In the genomic region with DNA sequence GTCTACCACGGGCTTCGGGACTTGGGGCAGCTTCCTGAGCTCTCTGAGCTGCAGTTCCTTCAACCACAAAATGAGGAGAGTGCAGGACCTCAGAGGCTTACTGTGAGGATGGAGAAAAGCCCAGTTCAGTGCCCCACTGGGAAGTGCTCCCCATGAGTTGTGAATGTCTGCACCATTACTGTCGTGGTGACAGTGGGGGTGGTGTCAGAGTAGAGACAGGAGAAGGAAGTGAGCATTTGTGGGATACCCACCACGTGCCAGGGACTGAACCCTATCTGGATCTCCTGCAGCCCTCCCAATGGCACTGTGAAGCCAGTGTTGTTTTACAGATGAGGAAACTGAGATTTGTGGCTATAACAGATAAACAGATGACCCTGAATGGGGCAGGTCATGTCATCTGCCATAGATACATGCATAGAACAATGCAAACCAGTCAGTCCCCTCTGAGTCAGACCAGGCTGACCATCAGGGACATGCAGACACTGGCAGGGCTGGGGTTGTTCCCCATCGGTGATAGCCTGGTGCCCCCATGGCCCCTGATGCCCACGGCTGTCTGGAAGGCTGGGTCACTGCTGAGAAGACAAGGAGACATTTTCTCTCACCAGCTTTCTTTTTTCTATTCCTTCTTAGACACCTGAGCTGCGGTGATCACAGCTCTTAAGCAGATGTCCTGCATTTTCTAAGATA, we compare ENCODE assay signal across 8 cellular contexts.
A peak's percentile ranks its signal among the peaks of the same experiment; 100 is the strongest.
DNase-seq lines count a peak whose midpoint lies in the region; ATAC-seq and TF ChIP-seq lines count a peak whose summit lies in the region.

No MANE protein-coding gene starts in this region.

- peaks cover 9% of the 10 kb centered on the region for H3K4me1 Mint-ChIP-seq in activated T-helper 17 cell treated with anti-CD3 and anti-CD28 coated beads, Interleukin-2, amount 50 U/mL, for 72 hours

- peak overlapping the region; percentile 8 for H3K27ac Mint-ChIP-seq in activated T-helper 17 cell treated with anti-CD3 and anti-CD28 coated beads, Interleukin-2, amount 50 U/mL, for 72 hours

- H3K79me1 ChIP-seq in mesendoderm (ENCODE audit: low read length): peaks cover 8% of the 10 kb centered on the region

- peak overlapping the region; percentile 61 for H3K4me3 ChIP-seq in AG10803 (ENCODE audit: low read length)
- peak overlapping the region; percentile 64 to 86 for H3K4me3 ChIP-seq in HCT116 (replicated peaks in 1 of 2; ENCODE audit: low read depth in 1 of 2, low read length in 2 of 2)
- H3K4me3 ChIP-seq in mesendoderm (ENCODE audit: low read length): peak overlapping the region; percentile 57

- H3K27me3 Mint-ChIP-seq in activated T-helper 17 cell treated with anti-CD3 and anti-CD28 coated beads, Interleukin-2, amount 50 U/mL, for 72 hours: no peaks in the 10 kb centered on the region

- H3K27me3 ChIP-seq in HCT116 (ENCODE audit: insufficient read depth, low read length) (no peaks in the 10 kb centered on the region), mesendoderm (ENCODE audit: insufficient read depth, low read length, poor library complexity) (no peaks in the 10 kb centered on the region)

- H3K4ac ChIP-seq in mesendoderm (ENCODE audit: low read depth, low read length): no peak overlapping the region

- intact Hi-C loops in HCT116 (cut with micrococcal nuclease): loop anchor here (5.0 kb wide), 1 partner anchor 140 kb away; no protein-coding TSS in a partner anchor

- no peaks in the 10 kb centered on the region for H3K9me3 Mint-ChIP-seq in activated T-helper 17 cell treated with anti-CD3 and anti-CD28 coated beads, Interleukin-2, amount 50 U/mL, for 72 hours

- H3K4me1 ChIP-seq in HCT116 (ENCODE audit: control insufficient read depth in 1 of 2, insufficient read depth in 2 of 2, low read length in 2 of 2) (peaks cover 7 to 28% of the 10 kb centered on the region in 2 experiments; a peak in 3 of 4 replicates), mesendoderm (ENCODE audit: control insufficient read depth, low read depth, low read length) (no peaks in the 10 kb centered on the region)

- H3K4me2 ChIP-seq in HCT116 (ENCODE audit: low read length): peak overlapping the region; percentile 93
- peak overlapping the region; percentile 83 for H3K4me2 ChIP-seq in mesendoderm (ENCODE audit: low read length)

- no peak overlapping the region for H2BK15ac ChIP-seq in mesendoderm (replicated peaks; ENCODE audit: low read depth)

- no peak overlapping the region for H3K23ac ChIP-seq in mesendoderm (ENCODE audit: low read length)

- H3K18ac ChIP-seq in mesendoderm (ENCODE audit: low read length): no peak overlapping the region

- TF ChIP-seq CTCF in AG10803 (conservative IDR thresholded peaks at IDR 0.05; ENCODE audit: low read length) (no peak), HCT116 (IDR thresholded peaks at IDR 0.05 in 2 of 3, conservative IDR thresholded peaks at IDR 0.05 in 1 of 3; ENCODE audit: borderline replicate concordance in 1 of 3, insufficient read depth in 1 of 3, low read depth in 2 of 3, low read length in 2 of 3) (no peak), omental fat pad (IDR thresholded peaks at IDR 0.05) (no peak)

- POLR2A ChIA-PET in HCT116 (lab: Charles Lee): no interaction called here

- peak overlapping the region; percentile 94 for H3K9ac ChIP-seq in HCT116 (ENCODE audit: low read length)
- H3K9ac ChIP-seq in mesendoderm (ENCODE audit: low read length): peak overlapping the region; percentile 90

- H3K36me3 ChIP-seq in HCT116 (ENCODE audit: control insufficient read depth in 1 of 2, insufficient read depth in 2 of 2, low read length in 2 of 2): peaks cover 9 to 16% of the 10 kb centered on the region in 2 experiments; a peak in 3 of 4 replicates
- peaks cover 2% of the 10 kb centered on the region for H3K36me3 ChIP-seq in mesendoderm (ENCODE audit: control insufficient read depth, insufficient read depth, low read length)

- RAD21 ChIA-PET in HCT116 (lab: Charles Lee; ENCODE audit: low non-redundant PET in 1 of 2, low total read pairs in 2 of 2, uncharacterized antibody in 2 of 2, unreplicated experiment in 2 of 2): no interaction called here

- no peak overlapping the region for H4K8ac ChIP-seq in mesendoderm (ENCODE audit: low read depth, low read length)

- no peak for TF ChIP-seq POLR2A in HCT116 (IDR thresholded peaks at IDR 0.05; ENCODE audit: borderline replicate concordance, extremely low read depth, insufficient read depth, insufficient read length)

- no CpG with 5 or more reads among the region's 7 CpGs for WGBS in mesendoderm (ENCODE audit: extremely low coverage, insufficient coverage, low lambda C conversion rate)

- CTCF ChIA-PET in HCT116 (lab: Charles Lee): no interaction called here

- DNase-seq in AG10803 (ENCODE audit: low read depth) (no peak), HCT116 (ENCODE audit: low read depth, low spot score) (no peak), mesendoderm (no peak), NCI-H187 treated with DMSO at 0.1 percent for 48 hours (lab: John Stamatoyannopoulos, UW) (no peak), SKM-1 (lab: John Stamatoyannopoulos, UW; ENCODE audit: unreplicated experiment) (no peak), omental fat pad (ENCODE audit: low spot score) (no peak)

- no peaks in the 10 kb centered on the region for H4K20me1 ChIP-seq in HCT116 (ENCODE audit: insufficient read depth)

- peak overlapping the region; percentile 96 for H3K27ac ChIP-seq in HCT116 (ENCODE audit: low read depth, low read length)
- H3K27ac ChIP-seq in mesendoderm (ENCODE audit: low read depth, low read length): no peak overlapping the region

- H3K4me3 Mint-ChIP-seq in activated T-helper 17 cell treated with anti-CD3 and anti-CD28 coated beads, Interleukin-2, amount 50 U/mL, for 72 hours: peak overlapping the region; percentile 83

- H3K9me2 ChIP-seq in HCT116 (ENCODE audit: insufficient read depth): no peaks in the 10 kb centered on the region

- peak overlapping the region; percentile 84 for H3K56ac ChIP-seq in mesendoderm (ENCODE audit: low read length)

- BruUV-seq in HCT116 (replicated peaks; lab: Mats Ljungman, UMichigan): TSS peak; percentile 27

- no peak overlapping the region for H2AK5ac ChIP-seq in mesendoderm (ENCODE audit: low read length)

- H4K5ac ChIP-seq in mesendoderm (ENCODE audit: low read length): no peak overlapping the region

- H3K36me3 Mint-ChIP-seq in activated T-helper 17 cell treated with anti-CD3 and anti-CD28 coated beads, Interleukin-2, amount 50 U/mL, for 72 hours (ENCODE audit: low read depth): peaks cover 47% of the 10 kb centered on the region

- TF ChIP-seq RAD21 in HCT116 (IDR thresholded peaks at IDR 0.05; ENCODE audit: low read depth): no peak

- no peak overlapping the region for H2AFZ ChIP-seq in HCT116 (ENCODE audit: low read depth, low read length, poor library complexity, severe bottlenecking)

- peaks cover 14% of the 10 kb centered on the region; the same call in 1 of the 2 replicates for H3K79me2 ChIP-seq in HCT116 (ENCODE audit: insufficient read depth, low read length)
- H3K79me2 ChIP-seq in mesendoderm (ENCODE audit: control insufficient read depth, insufficient read depth, low read length): peaks cover 3% of the 10 kb centered on the region

- no peak overlapping the region for H2BK5ac ChIP-seq in mesendoderm (ENCODE audit: low read length)

- no peaks in the 10 kb centered on the region for H3K9me3 ChIP-seq in HCT116 (ENCODE audit: control insufficient read depth in 1 of 2, insufficient read depth in 1 of 2, low read depth in 1 of 2, low read length in 2 of 2)

- ATAC-seq in HCT116: peak; percentile 0; the same call in 1 of the 2 replicates
- ATAC-seq in activated T-helper 17 cell treated with anti-CD3 and anti-CD28 coated beads, Interleukin-2, amount 50 U/mL, for 72 hours (replicated peaks): peak; percentile 22
- ATAC-seq in HG02970 (IDR thresholded peaks at IDR 0.05; ENCODE audit: low FRiP score, unreplicated experiment): no peak
- no peak for ATAC-seq in omental fat pad (ENCODE audit: low FRiP score)

- no peak overlapping the region for H2BK120ac ChIP-seq in mesendoderm (ENCODE audit: low read depth, low read length)

TF ChIP-seq in HCT116, 20 proteins besides CTCF, POLR2A, EP300 and RAD21 (continues in another document):
- TF ChIP-seq MAX (IDR thresholded peaks at IDR 0.05): no peak
- TF ChIP-seq FOSL1 (IDR thresholded peaks at IDR 0.05; ENCODE audit: low read depth): no peak
- TF ChIP-seq CBX3 (IDR thresholded peaks at IDR 0.05; ENCODE audit: low read depth): no peak
- TF ChIP-seq EZH2 (IDR thresholded peaks at IDR 0.05): no peak
- no peak for TF ChIP-seq EZH2phosphoT487 (IDR thresholded peaks at IDR 0.05; ENCODE audit: borderline replicate concordance)
- TF ChIP-seq ELF1 (IDR thresholded peaks at IDR 0.05; ENCODE audit: borderline replicate concordance, low read depth): no peak
- no peak for TF ChIP-seq POLR2AphosphoS5 (IDR thresholded peaks at IDR 0.05; ENCODE audit: low read depth, low read length)
- no peak for TF ChIP-seq SRF (IDR thresholded peaks at IDR 0.05; ENCODE audit: low read depth)
- TF ChIP-seq, protein P1, sequence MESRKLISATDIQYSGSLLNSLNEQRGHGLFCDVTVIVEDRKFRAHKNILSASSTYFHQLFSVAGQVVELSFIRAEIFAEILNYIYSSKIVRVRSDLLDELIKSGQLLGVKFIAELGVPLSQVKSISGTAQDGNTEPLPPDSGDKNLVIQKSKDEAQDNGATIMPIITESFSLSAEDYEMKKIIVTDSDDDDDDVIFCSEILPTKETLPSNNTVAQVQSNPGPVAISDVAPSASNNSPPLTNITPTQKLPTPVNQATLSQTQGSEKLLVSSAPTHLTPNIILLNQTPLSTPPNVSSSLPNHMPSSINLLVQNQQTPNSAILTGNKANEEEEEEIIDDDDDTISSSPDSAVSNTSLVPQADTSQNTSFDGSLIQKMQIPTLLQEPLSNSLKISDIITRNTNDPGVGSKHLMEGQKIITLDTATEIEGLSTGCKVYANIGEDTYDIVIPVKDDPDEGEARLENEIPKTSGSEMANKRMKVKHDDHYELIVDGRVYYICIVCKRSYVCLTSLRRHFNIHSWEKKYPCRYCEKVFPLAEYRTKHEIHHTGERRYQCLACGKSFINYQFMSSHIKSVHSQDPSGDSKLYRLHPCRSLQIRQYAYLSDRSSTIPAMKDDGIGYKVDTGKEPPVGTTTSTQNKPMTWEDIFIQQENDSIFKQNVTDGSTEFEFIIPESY (IDR thresholded peaks at IDR 0.05; ENCODE audit: extremely low read depth, insufficient replicate concordance, low read length): no peak
- no peak for TF ChIP-seq EGR1 (IDR thresholded peaks at IDR 0.05; ENCODE audit: low read depth)
- TF ChIP-seq ZNF274 (IDR thresholded peaks at IDR 0.05; ENCODE audit: low read depth, low read length): no peak
- TF ChIP-seq TCF7L2 (IDR thresholded peaks at IDR 0.05; ENCODE audit: borderline replicate concordance, extremely low read depth, insufficient read depth, insufficient read length): no peak
- TF ChIP-seq JUND (IDR thresholded peaks at IDR 0.05): no peak

Comparison
In these comparisons a context has a peak if more than half of its experiments do, and no peak if none do; other contexts are left out.
1. ATAC-seq: peak in HCT116 (single experiment) and activated T-helper 17 cell treated with anti-CD3 and anti-CD28 coated beads, Interleukin-2, amount 50 U/mL, for 72 hours (single experiment); none in HG02970 (single experiment) and omental fat pad (single experiment).
2. Peak in every context shown above with its lines, with median percentiles within 50 percentile points of each other: H3K4me3 ChIP-seq.